8 cellular contexts compared by ENCODE assay signal in the genomic region with DNA sequence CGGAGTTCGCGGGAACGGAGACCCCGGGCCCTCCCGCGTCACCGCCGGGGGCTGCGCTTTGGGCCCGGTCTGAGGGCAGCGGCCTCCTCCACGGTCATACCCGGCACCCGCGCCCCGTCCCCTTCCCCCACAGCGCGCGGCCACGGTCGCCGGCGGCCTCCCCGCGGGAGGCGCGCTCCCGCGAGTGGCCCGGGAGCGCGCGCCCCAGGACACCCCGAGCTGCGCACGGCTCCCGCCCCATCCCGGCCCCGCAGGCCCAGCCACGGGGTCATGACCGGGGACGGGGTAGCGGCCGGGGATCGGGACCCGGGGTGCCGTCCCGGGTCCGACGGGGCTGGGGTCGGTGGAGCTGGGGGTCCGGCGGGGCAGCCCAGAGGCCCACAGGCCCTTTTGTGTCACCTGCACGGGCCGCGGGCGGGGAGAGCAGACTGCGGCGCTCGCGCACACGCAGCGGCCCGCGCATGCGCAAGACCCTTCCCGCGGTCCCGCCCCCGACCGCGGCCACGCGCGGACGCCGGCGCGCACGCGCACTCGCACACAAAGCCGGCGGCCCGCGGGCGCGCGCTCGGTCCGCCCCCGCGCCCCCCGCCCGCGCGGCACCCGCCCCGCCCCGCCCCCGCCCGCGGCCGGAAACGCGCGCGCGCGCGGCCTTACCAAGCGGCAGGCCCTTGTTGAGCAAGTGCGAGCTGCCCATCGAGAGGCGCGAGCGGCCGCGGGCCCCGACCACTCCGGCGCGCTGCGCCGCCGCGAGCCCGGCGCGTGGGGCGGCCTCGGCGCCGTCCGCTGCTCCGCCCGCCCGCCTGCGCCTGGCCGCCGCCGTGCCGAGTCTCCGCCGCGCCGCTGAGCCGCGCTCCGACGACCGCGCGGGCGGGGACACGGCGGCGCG. TPM values are rescaled to one million over a fixed set of nuclear protein-coding genes. Genes with fewer than 3 reads are reported as not detected.
DNase-seq lines count a peak whose midpoint lies in the region; ATAC-seq and TF ChIP-seq lines count a peak whose summit lies in the region.

A gene (minus strand): TSS at position 869 of the 886 bp plus-strand sequence. CDS start 7,799 bp downstream, outside the sequence.

- no CpG with 5 or more reads among the region's 160 CpGs for WGBS in right lobe of liver (ENCODE audit: insufficient coverage, low coverage, low lambda C conversion rate, missing lambda C conversion rate)

- peaks cover 0 to 38% (median 19%) of the 10 kb centered on the region in 4 donors for H3K4me1 ChIP-seq in right lobe of liver

- H3K9me3 ChIP-seq in right lobe of liver = no peaks in the 10 kb centered on the region

- no peak for TF ChIP-seq CTCF in right lobe of liver (IDR thresholded peaks at IDR 0.05)

- ATAC-seq in HG03432 (IDR thresholded peaks at IDR 0.05; ENCODE audit: unreplicated experiment) (peak; percentile 47), right lobe of liver (peak; percentile 70 to 81 (median 76))

- intact Hi-C loops in right lobe of liver (cut with DNase I) = loop anchor here (5.0 to 10.0 kb wide), 4 partner anchors 84 to 114 kb away; a partner anchor contains a TSS

- TF ChIP-seq POLR2A in GM19193 (IDR thresholded peaks at IDR 0.05; ENCODE audit: extremely low read depth, insufficient read depth, insufficient read length) = peak; percentile 70
- TF ChIP-seq POLR2A in right lobe of liver (IDR thresholded peaks at IDR 0.05) = peak; percentile 80

- H3K36me3 ChIP-seq in right lobe of liver = no peaks in the 10 kb centered on the region

- no peaks in the 10 kb centered on the region for H3K27me3 ChIP-seq in right lobe of liver

- DNase-seq in Ammon's horn (ENCODE audit: low spot score) (peak; percentile 83), NCI-H446 treated with DMSO at 0.1 percent for 48 hours (lab: John Stamatoyannopoulos, UW) (peak; percentile 7), dermis microvascular lymphatic vessel endothelial cell (ENCODE audit: low read depth in 2 of 2) (peak; percentile 69 to 86), right lobe of liver (peak; percentile 82 to 87 (median 86))
- DNase-seq in activated CD4-positive, alpha-beta T cell treated with anti-CD3 and anti-CD28 coated beads, Interleukin-2, amount 50 U/mL, for 24 hours (ENCODE audit: low read depth in 1 of 2, low spot score in 1 of 2) = peak; percentile 74 to 75
- peak; percentile 77 to 85 for DNase-seq in stimulated activated CD4-positive, alpha-beta T cell treated with anti-CD3 and anti-CD28 coated beads, Interleukin-4, amount 100 ng/mL, for 4 hours

- H3K4me3 ChIP-seq in right lobe of liver = peak within 1 kb of the TSS; percentile 94 to 96 (median 95)

- peak within 1 kb of the TSS; percentile 84 to 93 (median 92) for H3K27ac ChIP-seq in right lobe of liver

RNA-seq across cellular contexts. Expression of the gene that starts here (rescaled TPM):
- total RNA-seq in dermis microvascular lymphatic vessel endothelial cell = 211 and 274 TPM in 2 replicates
- 10 to 100 TPM; 74.8 to 85.5 (median 79.4) TPM for total RNA-seq in right lobe of liver

Comparison
In these comparisons a context has a peak if more than half of its experiments do, and no peak if none do; other contexts are left out.
1. Peak in every context shown above with its lines: DNase-seq, ATAC-seq, H3K4me3 ChIP-seq and H3K27ac ChIP-seq.
2. DNase-seq: peak in every context shown above with its lines; median percentile 86 in right lobe of liver; 83 in Ammon's horn; 81 in stimulated activated CD4-positive, alpha-beta T cell treated with anti-CD3 and anti-CD28 coated beads, Interleukin-4, amount 100 ng/mL, for 4 hours; 78 in dermis microvascular lymphatic vessel endothelial cell; 74 in activated CD4-positive, alpha-beta T cell treated with anti-CD3 and anti-CD28 coated beads, Interleukin-2, amount 50 U/mL, for 24 hours; 7 in NCI-H446 treated with DMSO at 0.1 percent for 48 hours.